In the genomic region with DNA sequence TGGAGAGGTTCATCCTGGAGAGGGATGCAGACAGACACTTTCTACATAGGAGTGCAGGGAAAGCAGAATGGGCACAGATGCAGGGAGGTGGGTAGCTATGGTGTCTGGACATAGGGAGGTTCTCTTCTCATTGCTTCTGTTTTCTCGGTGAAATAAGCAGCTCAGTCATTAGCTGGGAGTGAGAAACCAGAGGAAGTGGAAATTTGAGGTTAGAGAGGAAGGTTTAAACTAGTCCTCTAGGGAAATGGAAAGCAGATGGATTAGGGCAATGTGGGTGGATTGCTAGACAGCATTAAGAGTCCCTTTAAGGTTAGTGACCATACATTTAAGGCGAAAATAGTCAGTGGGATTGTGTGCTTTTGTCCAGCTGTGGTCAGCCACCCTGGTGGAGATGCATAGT, we compare ENCODE assay signal across 16 cellular contexts. TPM values are rescaled to one million over a fixed set of nuclear protein-coding genes. Genes with fewer than 3 reads are reported as not detected.
A peak's percentile ranks its signal among the peaks of the same experiment; 100 is the strongest.
DNase-seq lines count a peak whose midpoint lies in the region; FAIRE-seq and TF ChIP-seq lines count a peak whose summit lies in the region.
"Had no signal": no experiment of that assay in that cellular context is flagged by ENCODE, and none has a peak within 500 bp of the region (broad histone marks: within the 10 kb centered on the region; RNA-seq: fewer than 3 reads in every experiment).

No MANE protein-coding gene starts in this region.

- H3K4me3 ChIP-seq in esophagus muscularis mucosa: no peak overlapping the region
- H3K4me3 ChIP-seq: SJCRH30 had no signal

- peak overlapping the region; percentile 57 for H3K4me3 Mint-ChIP-seq in glutamatergic neuron (ENCODE audit: unreplicated experiment)
- H3K4me3 Mint-ChIP-seq: B cell; stimulated activated effector memory CD8-positive, alpha-beta T cell treated with anti-CD3 and anti-CD28 coated beads, Interleukin-12 subunit alpha, Interleukin-12 subunit beta, amount 100 ng/mL, for 72 hours had no signal

- no peak overlapping the region for H3K27ac ChIP-seq in esophagus muscularis mucosa (replicated peaks in 1 of 4)
- H3K27ac ChIP-seq: SJCRH30 had no signal

- peak; percentile 45 for DNase-seq in CD1c-positive myeloid dendritic cell (ENCODE audit: extremely low spot score)
- DNase-seq in GM12891 (ENCODE audit: insufficient read length, low spot score): no peak
- DNase-seq in SKM-1 (lab: John Stamatoyannopoulos, UW; ENCODE audit: unreplicated experiment): peak; percentile 44
- no peak for DNase-seq in glutamatergic neuron
- DNase-seq in GM19238 (ENCODE audit: insufficient read length, low spot score): no peak
- no peak for DNase-seq in esophagus muscularis mucosa (ENCODE audit: extremely low spot score)
- DNase-seq in hypothalamus (lab: John Stamatoyannopoulos, UW): no peak
- no peak for DNase-seq in anterior cingulate cortex (lab: John Stamatoyannopoulos, UW)
- DNase-seq: mammary epithelial cell, NCI-H1105, nucleus accumbens, SJCRH30 had no signal

- H3K4me1 Mint-ChIP-seq in glutamatergic neuron (ENCODE audit: low read depth, unreplicated experiment): peaks cover 37% of the 10 kb centered on the region

- no peak for FAIRE-seq in GM12891 (lab: Jason Lieb, UNC)
- FAIRE-seq: endometrium, H54 had no signal

- intact Hi-C loops in esophagus muscularis mucosa (cut with DNase I): no loop called here

- H3K27ac Mint-ChIP-seq in glutamatergic neuron (ENCODE audit: unreplicated experiment): peak overlapping the region; percentile 81
- H3K27ac Mint-ChIP-seq: B cell; stimulated activated effector memory CD8-positive, alpha-beta T cell treated with anti-CD3 and anti-CD28 coated beads, Interleukin-12 subunit alpha, Interleukin-12 subunit beta, amount 100 ng/mL, for 72 hours had no signal

- H3K27me3 ChIP-seq in esophagus muscularis mucosa: no peaks in the 10 kb centered on the region
- H3K27me3 ChIP-seq: SJCRH30 had no signal

- no peaks in the 10 kb centered on the region for H3K36me3 Mint-ChIP-seq in glutamatergic neuron (ENCODE audit: unreplicated experiment)
- H3K36me3 Mint-ChIP-seq: stimulated activated effector memory CD8-positive, alpha-beta T cell treated with anti-CD3 and anti-CD28 coated beads, Interleukin-12 subunit alpha, Interleukin-12 subunit beta, amount 100 ng/mL, for 72 hours had no signal

- TF ChIP-seq POLR2A in GM12891 (IDR thresholded peaks at IDR 0.05; ENCODE audit: low read depth, low read length) (no peak), esophagus muscularis mucosa (IDR thresholded peaks at IDR 0.05; ENCODE audit: low read depth) (no peak)

- H3K36me3 ChIP-seq in esophagus muscularis mucosa: peaks cover 0 to 10% (median 5%) of the 10 kb centered on the region in 4 donors
- H3K36me3 ChIP-seq: SJCRH30 had no signal

- H3K9me3 Mint-ChIP-seq in glutamatergic neuron (ENCODE audit: unreplicated experiment): peaks cover 2% of the 10 kb centered on the region
- H3K9me3 Mint-ChIP-seq: stimulated activated effector memory CD8-positive, alpha-beta T cell treated with anti-CD3 and anti-CD28 coated beads, Interleukin-12 subunit alpha, Interleukin-12 subunit beta, amount 100 ng/mL, for 72 hours had no signal

- 50% methylated on average over 2 of the region's 2 CpGs for whole genome bisulfite sequencing in esophagus muscularis mucosa

- no peaks in the 10 kb centered on the region for H3K9me3 ChIP-seq in esophagus muscularis mucosa
- H3K9me3 ChIP-seq: SJCRH30 had no signal

- TF ChIP-seq EP300 in esophagus muscularis mucosa (IDR thresholded peaks at IDR 0.05): no peak

- peaks cover 28 to 56% (median 48%) of the 10 kb centered on the region in 4 donors for H3K4me1 ChIP-seq in esophagus muscularis mucosa
- H3K4me1 ChIP-seq: SJCRH30 had no signal

- no peak for TF ChIP-seq CTCF in glutamatergic neuron (IDR thresholded peaks at IDR 0.05; ENCODE audit: partially characterized antibody, unreplicated experiment)
- TF ChIP-seq CTCF in esophagus muscularis mucosa (IDR thresholded peaks at IDR 0.05): no peak

- H3K27me3 Mint-ChIP-seq in glutamatergic neuron (ENCODE audit: unreplicated experiment): peaks cover 2% of the 10 kb centered on the region
- H3K27me3 Mint-ChIP-seq: B cell had no signal

TF ChIP-seq in GM12891, 5 proteins besides CTCF, POLR2A, EP300 and RAD21:
- TF ChIP-seq POU2F2 (IDR thresholded peaks at IDR 0.05; ENCODE audit: low read depth, low read length) (no peak), TAF1 (IDR thresholded peaks at IDR 0.05; ENCODE audit: low read depth, low read length) (no peak), POLR2AphosphoS5 (IDR thresholded peaks at IDR 0.05; ENCODE audit: low read depth, low read length) (no peak), SPI1 (IDR thresholded peaks at IDR 0.05; ENCODE audit: low read depth, low read length) (peak; percentile 22; the same call in 1 of the 2 replicates), PAX5 (IDR thresholded peaks at IDR 0.05; ENCODE audit: insufficient read depth, low read length, severe bottlenecking) (no peak)

RNA-seq across cellular contexts. Expression of gene MPZL1, which starts 39.6 kb away (rescaled TPM):
- polyA plus RNA-seq in GM12891 (2012; ENCODE audit: low read depth, missing spikeins): 15.6 TPM
- total RNA-seq in glutamatergic neuron (ENCODE audit: unreplicated experiment) (149 TPM), esophagus muscularis mucosa (100 to 1,000 TPM in 2 of 4 donors, 10 to 100 TPM in 2; 72.7 to 130 (median 107) TPM)

Comparison
In these comparisons a context has a peak if more than half of its experiments do, and no peak if none do; other contexts are left out.
1. DNase-seq: peak in CD1c-positive myeloid dendritic cell (single experiment) and SKM-1 (single experiment); none in GM12891 (single experiment), glutamatergic neuron (single experiment), GM19238 (single experiment), esophagus muscularis mucosa (single experiment), hypothalamus (0 of 51) and anterior cingulate cortex (0 of 58).